In genomic region chr18:74990563-74991081, GRCh38 we compare ENCODE assay signal across 11 cellular contexts.
DNase-seq lines count a peak whose midpoint lies in the region; ATAC-seq and TF ChIP-seq lines count a peak whose summit lies in the region.
"Had no signal": no experiment of that assay in that cellular context is flagged by ENCODE, and none has a peak within 500 bp of the region (broad histone marks: within the 10 kb centered on the region; RNA-seq: fewer than 3 reads in every experiment).

No MANE protein-coding gene starts in this region.

- peaks cover 41 to 59% (median 49%) of the 10 kb centered on the region in 4 donors for H3K4me1 Mint-ChIP-seq in CD4-positive, alpha-beta memory T cell

- peak overlapping the region; percentile 64 for H3K4me2 ChIP-seq in KMS-11
- no peak overlapping the region for H3K4me2 ChIP-seq in hepatocyte

- H3K9ac ChIP-seq in KMS-11: peak overlapping the region; percentile 16

- H2AFZ ChIP-seq in KMS-11 (ENCODE audit: low read depth) (peak overlapping the region; percentile 1; the same call in 1 of the 2 replicates), hepatocyte (no peak overlapping the region)

- in situ Hi-C loops in GM13976 (cut with MboI; ENCODE audit: low sequenced_read_pairs, unreplicated experiment): no loop called here

- 69% methylated on average over 4 of the region's 4 CpGs for WGBS in hepatocyte (ENCODE audit: low lambda C conversion rate, missing lambda C conversion rate)

- H3K36me3 Mint-ChIP-seq in CD4-positive, alpha-beta memory T cell: no peaks in the 10 kb centered on the region
- H3K36me3 Mint-ChIP-seq: brain had no signal

- H3K4me1 ChIP-seq in CD4-positive, alpha-beta memory T cell (ENCODE audit: insufficient read depth, low read length): peaks cover 40% of the 10 kb centered on the region
- H3K4me1 ChIP-seq in KMS-11 (ENCODE audit: low read depth, poor library complexity, severe bottlenecking) (peaks cover 38% of the 10 kb centered on the region), hepatocyte (ENCODE audit: insufficient read depth) (no peaks in the 10 kb centered on the region)

- ATAC-seq in HG02571 (IDR thresholded peaks at IDR 0.05; ENCODE audit: unreplicated experiment): no peak

- POLR2A ChIA-PET in CD4-positive, alpha-beta memory T cell (lab: Charles Lee; ENCODE audit: partially characterized antibody): interaction anchor here (1.1 to 1.9 kb wide), 3 partner anchors 35 to 220 kb away, joined by 3 to 7 read pairs (median 6); partner anchors contain the start of gene TSHZ1

- H3K9me3 Mint-ChIP-seq in CD4-positive, alpha-beta memory T cell: peaks cover 0 to 2% (median 0%) of the 10 kb centered on the region in 8 donors
- H3K9me3 Mint-ChIP-seq: brain, naive B cell had no signal

- CTCF ChIA-PET in CD4-positive, alpha-beta memory T cell (lab: Charles Lee; ENCODE audit: partially characterized antibody): interaction anchor here (0.8 to 1.4 kb wide), 3 partner anchors 12 to 36 kb away, joined by 3 to 4 read pairs (median 3); no protein-coding TSS in a partner anchor

- H3K4me3 Mint-ChIP-seq in CD4-positive, alpha-beta memory T cell: peak overlapping the region in 5 of 8 donors; percentile 35 to 66 (median 64)
- H3K4me3 Mint-ChIP-seq: naive B cell had no signal

- no peak overlapping the region for H3K4me3 ChIP-seq in CD4-positive, alpha-beta memory T cell (ENCODE audit: low read length in 2 of 2)
- H3K4me3 ChIP-seq in KMS-11 (IDR thresholded peaks at IDR 0.05; ENCODE audit: insufficient read depth, low read depth, low read length) (no peak overlapping the region), hepatocyte (no peak overlapping the region)

- H3K9me2 ChIP-seq in hepatocyte (replicated peaks; ENCODE audit: insufficient read depth): no peaks in the 10 kb centered on the region

- TF ChIP-seq CTCF in KMS-11 (conservative IDR thresholded peaks at IDR 0.05; ENCODE audit: low read depth, low read length): no peak
- no peak for TF ChIP-seq CTCF in GM13976 (IDR thresholded peaks at IDR 0.05; ENCODE audit: borderline replicate concordance, control extremely low read depth, extremely low read depth, insufficient read depth, missing control alignments)
- TF ChIP-seq CTCF in hepatocyte (IDR thresholded peaks at IDR 0.05; ENCODE audit: poor library complexity): no peak

- H3K27me3 ChIP-seq in CD4-positive, alpha-beta memory T cell (ENCODE audit: insufficient read depth, low read length): no peaks in the 10 kb centered on the region
- no peaks in the 10 kb centered on the region for H3K27me3 ChIP-seq in KMS-11 (ENCODE audit: insufficient read depth, low read depth)
- H3K27me3 ChIP-seq in hepatocyte: no peaks in the 10 kb centered on the region

- no peak overlapping the region for H3K27ac ChIP-seq in CD4-positive, alpha-beta memory T cell (ENCODE audit: low read depth, low read length)
- peak overlapping the region; percentile 49 for H3K27ac ChIP-seq in KMS-11
- H3K27ac ChIP-seq in hepatocyte: no peak overlapping the region

- DNase-seq in CD4-positive, alpha-beta memory T cell: no peak
- peak; percentile 28 for DNase-seq in fibroblast of peridontal ligament (ENCODE audit: extremely low read depth)
- no peak for DNase-seq in NCI-H1694 treated with DMSO at 0.1 percent for 48 hours (lab: John Stamatoyannopoulos, UW)
- no peak for DNase-seq in GM13976 (ENCODE audit: low spot score)
- no peak for DNase-seq in hepatocyte (ENCODE audit: low spot score)
- DNase-seq: naive B cell; stimulated activated CD4-positive, alpha-beta T cell treated with anti-CD3 and anti-CD28 coated beads, Interleukin-4, amount 100 ng/mL, for 1 hour had no signal

- H3K79me2 ChIP-seq in KMS-11 (ENCODE audit: insufficient read depth, low read depth) (no peaks in the 10 kb centered on the region), hepatocyte (no peaks in the 10 kb centered on the region)

- H3K27ac Mint-ChIP-seq in CD4-positive, alpha-beta memory T cell: peak overlapping the region in 6 of 7 donors; percentile 28 to 94 (median 67)

- H4K20me1 ChIP-seq in KMS-11 (ENCODE audit: insufficient read depth): no peaks in the 10 kb centered on the region
- no peaks in the 10 kb centered on the region for H4K20me1 ChIP-seq in hepatocyte (ENCODE audit: insufficient read depth, poor library complexity, severe bottlenecking)

- no peaks in the 10 kb centered on the region for H3K9me3 ChIP-seq in CD4-positive, alpha-beta memory T cell (ENCODE audit: control insufficient read depth in 1 of 2, low read length in 2 of 2)
- no peaks in the 10 kb centered on the region for H3K9me3 ChIP-seq in hepatocyte (ENCODE audit: low read depth)

- H3K27me3 Mint-ChIP-seq in CD4-positive, alpha-beta memory T cell: no peaks in the 10 kb centered on the region
- H3K27me3 Mint-ChIP-seq: brain, naive B cell had no signal

- intact Hi-C loops in CD4-positive, alpha-beta memory T cell (cut with micrococcal nuclease): loop anchor here (5.0 kb wide), 1 partner anchor 217 kb away; the partner anchor contains the start of gene PTGR3

- H3K36me3 ChIP-seq in CD4-positive, alpha-beta memory T cell (ENCODE audit: insufficient read depth, low read length): no peaks in the 10 kb centered on the region
- no peaks in the 10 kb centered on the region for H3K36me3 ChIP-seq in KMS-11 (ENCODE audit: insufficient read depth)
- H3K36me3 ChIP-seq in hepatocyte (replicated peaks; ENCODE audit: insufficient read depth, low read depth): no peaks in the 10 kb centered on the region

TF ChIP-seq in PFSK-1, 5 proteins besides CTCF, POLR2A, EP300 and RAD21:
- no peak for TF ChIP-seq POLR2AphosphoS5 (IDR thresholded peaks at IDR 0.05; ENCODE audit: low read depth, low read length)
- peak in 1 of 2 experiments; percentile 38; a peak in 1 of 4 replicates for TF ChIP-seq REST (IDR thresholded peaks at IDR 0.05; ENCODE audit: insufficient read depth in 1 of 2, low read depth in 2 of 2, low read length in 2 of 2)
- TF ChIP-seq SIN3A (IDR thresholded peaks at IDR 0.05; ENCODE audit: borderline replicate concordance, insufficient read depth, low read length): 0 out of 2 replicates have a peak, but pooled peaks have one; percentile 46
